Comparison of ENCODE assay signal across 2 cellular contexts in the genomic region with DNA sequence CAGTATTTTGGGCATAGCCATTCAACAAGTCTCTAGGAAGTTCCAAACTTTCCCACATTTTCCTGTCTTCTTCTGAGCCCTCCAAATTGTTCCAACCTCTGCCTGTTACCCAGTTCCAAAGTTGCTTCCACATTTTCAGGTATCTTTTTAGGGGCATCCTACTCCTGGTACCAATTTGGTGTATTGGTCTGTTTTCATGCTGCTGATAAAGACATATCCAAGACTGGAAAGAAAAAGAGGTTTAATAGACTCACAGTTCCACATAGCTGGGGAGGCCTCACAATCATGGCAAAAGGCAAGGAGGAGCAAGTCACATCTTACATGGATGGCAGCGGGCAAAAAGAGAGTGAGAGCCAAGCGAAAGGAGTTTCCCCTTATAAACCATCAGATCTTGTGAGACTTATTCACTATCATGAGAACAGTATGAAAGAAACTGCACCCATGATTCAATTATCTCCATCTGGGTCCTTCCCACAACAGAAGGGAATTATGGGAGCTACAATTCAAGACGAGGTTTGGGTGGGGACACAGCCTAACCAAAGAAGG. TPM values are rescaled to one million over a fixed set of nuclear protein-coding genes. Genes with fewer than 3 reads are reported as not detected.
"Had no signal": no experiment of that assay in that cellular context is flagged by ENCODE, and none has a peak within 500 bp of the region (broad histone marks: within the 10 kb centered on the region; RNA-seq: fewer than 3 reads in every experiment).

No MANE protein-coding gene starts in this region.

RNA-seq across cellular contexts. Expression of a gene that starts 43.1 kb away (rescaled TPM):
- total RNA-seq: GM23248, HFFc6 had no signal
- polyA plus RNA-seq: GM23248 had no signal
